Comparison of ENCODE assay signal across 8 cellular contexts in the genomic region with DNA sequence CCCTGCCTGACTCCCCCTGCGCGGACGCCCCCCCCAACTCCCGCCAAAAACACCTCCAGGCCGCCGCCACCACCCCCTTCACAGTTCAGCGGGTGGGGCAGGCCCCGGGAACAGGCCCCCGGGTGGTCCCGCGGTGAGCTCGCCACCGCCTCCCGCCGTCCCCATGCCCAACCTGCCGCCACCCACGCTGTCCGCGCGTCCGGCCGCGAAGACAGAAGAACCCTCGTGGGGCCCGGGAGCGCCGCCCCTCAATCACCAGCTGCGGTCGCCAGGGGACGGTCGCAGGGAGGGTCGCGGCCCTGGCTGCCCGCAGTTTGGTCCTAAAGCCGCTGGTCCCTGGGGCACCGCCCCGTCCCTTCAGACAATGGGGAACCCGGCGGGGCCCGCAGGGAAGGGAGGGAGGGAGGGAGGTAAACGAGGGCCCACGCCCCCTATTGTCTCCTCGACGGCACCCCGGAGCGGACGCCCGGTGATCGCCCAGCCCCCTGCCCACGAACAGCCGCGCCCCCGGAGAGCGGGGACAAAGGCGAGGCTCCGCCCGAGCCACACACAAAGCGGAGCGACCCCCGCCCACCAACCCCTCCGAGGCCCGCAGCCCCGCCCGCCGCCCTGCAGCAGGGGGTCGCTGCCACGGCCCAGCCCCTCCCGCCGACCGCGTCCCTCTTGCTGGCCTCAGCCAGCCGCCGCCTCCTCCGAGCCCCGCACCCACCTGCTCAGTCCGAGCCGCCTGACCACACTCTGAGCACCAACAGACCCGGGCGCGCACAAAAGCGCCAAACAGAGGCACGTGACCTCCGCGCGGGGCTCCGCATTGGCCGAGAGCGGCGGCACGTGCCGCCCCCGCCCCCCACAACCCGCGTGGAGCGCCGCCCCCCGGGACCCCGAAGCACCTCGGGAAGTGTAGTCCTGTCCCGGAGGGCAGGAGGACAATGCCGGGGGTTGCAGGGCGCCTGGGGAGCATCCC. TPM values are rescaled to one million over a fixed set of nuclear protein-coding genes. Genes with fewer than 3 reads are reported as not detected.
DNase-seq lines count a peak whose midpoint lies in the region; ATAC-seq and TF ChIP-seq lines count a peak whose summit lies in the region.

Gene STMN1 (minus strand): TSS at position 740 of the 964 bp plus-strand sequence. CDS start 1,743 bp downstream, outside the sequence.

- intact Hi-C loops in left cardiac atrium (cut with DNase I): no loop called here
- intact Hi-C loops in psoas muscle (cut with DNase I): no loop called here

- H3K4me3 Mint-ChIP-seq in T-helper 1 cell treated with Interleukin-12 subunit alpha and Interleukin-12 subunit beta and Interleukin-4 antibody, amounts not matched to agents 30 μg/mL and 1 μg/mL, for 36 hours: peak within 1 kb of the TSS; percentile 95

- peaks cover 25% of the 10 kb centered on the region for H3K36me3 Mint-ChIP-seq in T-helper 1 cell treated with Interleukin-12 subunit alpha and Interleukin-12 subunit beta and Interleukin-4 antibody, amounts not matched to agents 30 μg/mL and 1 μg/mL, for 36 hours (ENCODE audit: low read depth)

- H3K27ac ChIP-seq in psoas muscle (peak within 1 kb of the TSS; percentile 68), urinary bladder (ENCODE audit: low read depth) (no peak within 1 kb of the TSS)

- peaks cover 29% of the 10 kb centered on the region for H3K27me3 Mint-ChIP-seq in T-helper 1 cell treated with Interleukin-12 subunit alpha and Interleukin-12 subunit beta and Interleukin-4 antibody, amounts not matched to agents 30 μg/mL and 1 μg/mL, for 36 hours (ENCODE audit: low read depth)

- whole genome bisulfite sequencing in psoas muscle, 3 donors: 0% methylated on average over 36 to 102 of the region's 102 CpGs
- WGBS in urinary bladder: under 1% methylated on average over 102 of the region's 102 CpGs

- TF ChIP-seq CTCF in GM12875 (IDR thresholded peaks at IDR 0.05; ENCODE audit: borderline replicate concordance, insufficient read depth, low read depth, low read length): no peak
- no peak for TF ChIP-seq CTCF in psoas muscle (IDR thresholded peaks at IDR 0.05)

- H3K36me3 ChIP-seq in psoas muscle (ENCODE audit: insufficient read depth in 1 of 2, low read depth in 1 of 2) (peaks cover 0 to 15% of the 10 kb centered on the region in 2 donors), urinary bladder (ENCODE audit: insufficient read depth) (no peaks in the 10 kb centered on the region)

- no peaks in the 10 kb centered on the region for H3K9me3 Mint-ChIP-seq in T-helper 1 cell treated with Interleukin-12 subunit alpha and Interleukin-12 subunit beta and Interleukin-4 antibody, amounts not matched to agents 30 μg/mL and 1 μg/mL, for 36 hours

- H3K4me3 ChIP-seq in GM12875 (ENCODE audit: low read depth, low read length) (peak within 1 kb of the TSS; percentile 91), psoas muscle (peak within 1 kb of the TSS; percentile 80), urinary bladder (ENCODE audit: low read depth, low read length) (peak within 1 kb of the TSS; percentile 79)

- H3K27ac Mint-ChIP-seq in T-helper 1 cell treated with Interleukin-12 subunit alpha and Interleukin-12 subunit beta and Interleukin-4 antibody, amounts not matched to agents 30 μg/mL and 1 μg/mL, for 36 hours: peak within 1 kb of the TSS; percentile 92

- H3K4me1 Mint-ChIP-seq in T-helper 1 cell treated with Interleukin-12 subunit alpha and Interleukin-12 subunit beta and Interleukin-4 antibody, amounts not matched to agents 30 μg/mL and 1 μg/mL, for 36 hours (ENCODE audit: low read depth): peaks cover 33% of the 10 kb centered on the region

- DNase-seq in NCI-H1436 (lab: John Stamatoyannopoulos, UW): peak; percentile 94
- DNase-seq in amniotic stem cell (lab: John Stamatoyannopoulos, UW): peak; percentile 67
- DNase-seq in left cardiac atrium: peak; percentile 93
- DNase-seq in psoas muscle: peak; percentile 91 to 95

- peaks cover 0 to 2% (median 0%) of the 10 kb centered on the region in 3 donors for H3K27me3 ChIP-seq in psoas muscle (ENCODE audit: insufficient read depth in 3 of 3, low read length in 2 of 3)

- ATAC-seq in HG02678 (IDR thresholded peaks at IDR 0.05; ENCODE audit: unreplicated experiment): peak; percentile 71
- peak; percentile 96 to 97 for ATAC-seq in left cardiac atrium
- ATAC-seq in psoas muscle: peak; percentile 95 to 96 (median 95)

- peaks cover 15% of the 10 kb centered on the region for H3K4me1 ChIP-seq in psoas muscle
- peaks cover 4% of the 10 kb centered on the region for H3K4me1 ChIP-seq in urinary bladder (ENCODE audit: insufficient read depth)

- H3K9me3 ChIP-seq in psoas muscle: no peaks in the 10 kb centered on the region

RNA-seq across cellular contexts. Expression of gene STMN1, which starts in this region (rescaled TPM):
- 10 to 100 TPM; 13.9 to 27.4 TPM for total RNA-seq in left cardiac atrium
- total RNA-seq in psoas muscle: 10 to 100 TPM; 10.1 to 29.2 (median 16.6) TPM
- polyA plus RNA-seq in psoas muscle: 10 to 100 TPM in 2 of 3 donors, 1 to 10 TPM in 1; 7.6 to 24.8 (median 14.3) TPM
- total RNA-seq in urinary bladder: 67.9 TPM
- 49.4 TPM for polyA plus RNA-seq in urinary bladder
